20 cellular contexts compared by ENCODE assay signal in genomic region chr2:110768591-110768990, GRCh38. TPM values are rescaled to one million over a fixed set of nuclear protein-coding genes. Genes with fewer than 3 reads are reported as not detected.
A peak's percentile ranks its signal among the peaks of the same experiment; 100 is the strongest.
DNase-seq lines count a peak whose midpoint lies in the region; ATAC-seq, FAIRE-seq and TF ChIP-seq lines count a peak whose summit lies in the region.
"Had no signal": no experiment of that assay in that cellular context is flagged by ENCODE, and none has a peak within 500 bp of the region (broad histone marks: within the 10 kb centered on the region; RNA-seq: fewer than 3 reads in every experiment).

No MANE protein-coding gene starts in this region.

- 0 out of 2 replicates have a peak, but pooled peaks have one; percentile 6 for TF ChIP-seq CTCF in HepG2 (CRISPR knock-in tag; IDR thresholded peaks at IDR 0.05)
- TF ChIP-seq CTCF in right lobe of liver (IDR thresholded peaks at IDR 0.05), result no peak
- no peak for TF ChIP-seq CTCF in H1 (IDR thresholded peaks at IDR 0.05; ENCODE audit: control extremely low read depth in 1 of 3, insufficient read depth in 1 of 3, low read depth in 1 of 3, low read length in 3 of 3)

- no peaks in the 10 kb centered on the region for H3K36me3 ChIP-seq in HepG2 (replicated peaks in 1 of 2; ENCODE audit: control insufficient read depth in 1 of 2, insufficient read depth in 2 of 2, low read length in 2 of 2)
- no peaks in the 10 kb centered on the region for H3K36me3 ChIP-seq in right lobe of liver
- no peaks in the 10 kb centered on the region; a peak in 1 of 8 replicates for H3K36me3 ChIP-seq in H1 (ENCODE audit: control insufficient read depth in 2 of 4, insufficient read depth in 4 of 4, low read length in 3 of 4)
- H3K36me3 ChIP-seq: BLaER1 treated with 17β-estradiol and CSF1 and Interleukin-3, amounts not matched to agents 10 nM and 100 nM had no signal

- H4K8ac ChIP-seq in H1 (ENCODE audit: extremely low read depth, insufficient read depth, low read length), result no peak overlapping the region

- H3K79me1 ChIP-seq in H1 (ENCODE audit: low read depth, low read length), result no peaks in the 10 kb centered on the region; the same call in 1 of the 2 replicates

- TF ChIP-seq POLR2A in HepG2 (IDR thresholded peaks at IDR 0.05; ENCODE audit: insufficient read depth in 1 of 2, low read depth in 2 of 2, low read length in 2 of 2), result no peak
- no peak for TF ChIP-seq POLR2A in right lobe of liver (IDR thresholded peaks at IDR 0.05)
- TF ChIP-seq POLR2A in H1 (IDR thresholded peaks at IDR 0.05; ENCODE audit: control extremely low read depth in 1 of 2, low read depth in 2 of 2, low read length in 2 of 2), result no peak

- POLR2A ChIA-PET in HepG2 (lab: Yijun Ruan, JAX) (no interaction called here), H1 (lab: Charles Lee; ENCODE audit: partially characterized antibody) (interaction anchor here (1.0 to 1.8 kb wide), 2 partner anchors 79 to 91 kb away, joined by 3 to 4 read pairs; partner anchors contain the start of gene BUB1)

- H2AK5ac ChIP-seq in H1 (ENCODE audit: low read depth, low read length), result no peak overlapping the region

- H3K27ac ChIP-seq in HepG2 (ENCODE audit: extremely low read length, insufficient read depth, low read length) (no peak overlapping the region), right lobe of liver (no peak overlapping the region), H1 (ENCODE audit: low read depth, low read length) (no peak overlapping the region)
- H3K27ac ChIP-seq: BLaER1 treated with 17β-estradiol and CSF1 and Interleukin-3, amounts not matched to agents 10 nM and 100 nM had no signal

- no peak overlapping the region for H3K56ac ChIP-seq in H1 (replicated peaks; ENCODE audit: insufficient read length, low read depth, low read length)

- TF ChIP-seq EP300 in HepG2 (IDR thresholded peaks at IDR 0.05; ENCODE audit: low read depth in 2 of 2, low read length in 2 of 2), result peak; percentile 31 to 85; a peak in 2 of 4 replicates
- TF ChIP-seq EP300 in HepG2 (CRISPR knock-in tag; IDR thresholded peaks at IDR 0.05; ENCODE audit: borderline replicate concordance), result 0 out of 2 replicates have a peak, but pooled peaks have one; percentile 18
- TF ChIP-seq EP300 in H1 (IDR thresholded peaks at IDR 0.05; ENCODE audit: borderline replicate concordance in 1 of 2, low read depth in 2 of 2, low read length in 2 of 2), result no peak

- H2AFZ ChIP-seq in HepG2 (ENCODE audit: low read length) (no peak overlapping the region), H1 (ENCODE audit: low read length) (no peak overlapping the region)

- no peak overlapping the region for H4K5ac ChIP-seq in H1 (ENCODE audit: insufficient read length, low read depth, low read length)

- H4K91ac ChIP-seq in H1 (replicated peaks; ENCODE audit: insufficient read length, low read length), result no peak overlapping the region

- no peak overlapping the region for H2BK5ac ChIP-seq in H1 (ENCODE audit: low read depth, low read length)

- peaks cover 5% of the 10 kb centered on the region for H3K23me2 ChIP-seq in H1 (ENCODE audit: low read depth, low read length)

- H3K9me3 ChIP-seq in HepG2 (ENCODE audit: low read length) (no peaks in the 10 kb centered on the region), right lobe of liver (no peaks in the 10 kb centered on the region), H1 (ENCODE audit: insufficient read depth in 2 of 2, low read depth in 1 of 2, low read length in 1 of 2) (no peaks in the 10 kb centered on the region)

- peak overlapping the region; percentile 14; the same call in 1 of the 2 replicates for H3K4me2 ChIP-seq in HepG2 (ENCODE audit: low read depth, low read length)
- peak overlapping the region; percentile 32 to 53 for H3K4me2 ChIP-seq in H1 (ENCODE audit: insufficient read depth in 1 of 2, low read depth in 2 of 2, low read length in 2 of 2)
- H3K4me2 ChIP-seq: BLaER1 treated with 17β-estradiol and CSF1 and Interleukin-3, amounts not matched to agents 10 nM and 100 nM had no signal

- H3K4me1 ChIP-seq in HepG2 (ENCODE audit: insufficient read depth, low read length) (peaks cover 17% of the 10 kb centered on the region), right lobe of liver (peaks cover 0 to 4% (median 0%) of the 10 kb centered on the region in 4 donors), H1 (replicated peaks in 1 of 4; ENCODE audit: control insufficient read depth in 3 of 4, insufficient read depth in 4 of 4, low read length in 3 of 4) (peaks cover 16 to 43% (median 30%) of the 10 kb centered on the region in 4 experiments)
- H3K4me1 ChIP-seq: BLaER1 treated with 17β-estradiol and CSF1 and Interleukin-3, amounts not matched to agents 10 nM and 100 nM had no signal

- no peaks in the 10 kb centered on the region; the same call in 1 of the 2 replicates for H4K20me1 ChIP-seq in HepG2 (ENCODE audit: insufficient read depth, low read length)
- peaks cover 1 to 4% of the 10 kb centered on the region in 2 experiments for H4K20me1 ChIP-seq in H1 (replicated peaks in 1 of 2; ENCODE audit: control insufficient read depth in 1 of 2, insufficient read depth in 2 of 2, low read length in 2 of 2)
- H4K20me1 ChIP-seq: BLaER1 treated with 17β-estradiol and CSF1 and Interleukin-3, amounts not matched to agents 10 nM and 100 nM had no signal

- H2BK12ac ChIP-seq in H1 (ENCODE audit: low read depth, low read length), result no peak overlapping the region

- peaks cover 0 to 43% of the 10 kb centered on the region in 2 experiments; a peak in 3 of 5 replicates for H3K27me3 ChIP-seq in HepG2 (ENCODE audit: control insufficient read depth in 1 of 2, insufficient read depth in 2 of 2, low read length in 2 of 2)
- H3K27me3 ChIP-seq in right lobe of liver, result no peaks in the 10 kb centered on the region
- H3K27me3 ChIP-seq in H1 (replicated peaks in 1 of 4; ENCODE audit: control insufficient read depth in 3 of 4, extremely low read depth in 1 of 4, insufficient read depth in 3 of 4, low read length in 3 of 4), result no peaks in the 10 kb centered on the region
- H3K27me3 ChIP-seq: BLaER1 treated with 17β-estradiol and CSF1 and Interleukin-3, amounts not matched to agents 10 nM and 100 nM had no signal

- H3K79me2 ChIP-seq in HepG2 (ENCODE audit: insufficient read depth, low read length), result no peaks in the 10 kb centered on the region
- peaks cover 0 to 37% of the 10 kb centered on the region in 2 experiments; a peak in 2 of 4 replicates for H3K79me2 ChIP-seq in H1 (ENCODE audit: control insufficient read depth in 1 of 2, insufficient read depth in 2 of 2, low read length in 2 of 2)

- BruUV-seq in HepG2 (replicated peaks; lab: Mats Ljungman, UMichigan), result no TSS peak

- H2BK120ac ChIP-seq in H1 (replicated peaks; ENCODE audit: low read depth, low read length), result no peak overlapping the region

- in situ Hi-C loops in HepG2 (cut with HindIII; ENCODE audit: extremely low pct_ligation_motif_present, low pct_unique_long_range_greater_than_20kb), result no loop called here

- no peak overlapping the region for H3K14ac ChIP-seq in H1 (ENCODE audit: insufficient read length)

- ATAC-seq in HepG2, result peak; percentile 86
- ATAC-seq in right lobe of liver, result no peak
- ATAC-seq: left lobe of liver had no signal

- no peak overlapping the region for H3K9ac ChIP-seq in HepG2 (ENCODE audit: insufficient read depth, low read depth, low read length)
- no peak overlapping the region; a peak in 1 of 7 replicates for H3K9ac ChIP-seq in H1 (replicated peaks in 1 of 4; ENCODE audit: extremely low read depth in 1 of 4, low read depth in 3 of 4, low read length in 3 of 4)
- H3K9ac ChIP-seq: BLaER1 treated with 17β-estradiol and CSF1 and Interleukin-3, amounts not matched to agents 10 nM and 100 nM had no signal

- H2BK15ac ChIP-seq in H1 (ENCODE audit: low read length), result no peak overlapping the region

- TF ChIP-seq RAD21 in HepG2 (CRISPR knock-in tag; IDR thresholded peaks at IDR 0.05) (no peak), H1 (IDR thresholded peaks at IDR 0.05 in 1 of 2, conservative IDR thresholded peaks at IDR 0.05 in 1 of 2; ENCODE audit: low read depth in 2 of 2, low read length in 2 of 2) (no peak)

- H3K23ac ChIP-seq in H1 (ENCODE audit: insufficient read length), result no peak overlapping the region

- H3K18ac ChIP-seq in H1 (ENCODE audit: extremely low read depth, low read length), result no peak overlapping the region; the same call in 1 of the 2 replicates

- peak; percentile 83 for DNase-seq in HepG2 (ENCODE audit: low spot score)
- DNase-seq in right lobe of liver, result no peak
- peak; percentile 75 for DNase-seq in NCI-H345 (lab: John Stamatoyannopoulos, UW)
- DNase-seq in H1 (ENCODE audit: low read depth in 1 of 2, low spot score in 2 of 2), result no peak
- DNase-seq in activated CD8-positive, alpha-beta memory T cell treated with anti-CD3 and anti-CD28 coated beads, Interleukin-2, amount 50 U/mL, for 4 hours, result no peak
- DNase-seq in kidney glomerular epithelial cell (lab: John Stamatoyannopoulos, UW), result no peak
- no peak for DNase-seq in activated gamma-delta T cell (lab: John Stamatoyannopoulos, UW)
- DNase-seq in GOT3 (lab: John Stamatoyannopoulos, UW), result no peak
- DNase-seq: activated CD4-positive, alpha-beta T cell treated with anti-CD3 and anti-CD28 coated beads, Interleukin-2, amount 50 U/mL, for 4 hours; activated naive CD4-positive, alpha-beta T cell treated with anti-CD3 and anti-CD28 coated beads for 36 hours; anterior cingulate cortex; erythroblast; MM.1S; NCI-H226; nephron progenitor cell; SIG-M5 had no signal

- H3K4me3 ChIP-seq in HepG2 (replicated peaks in 1 of 3; ENCODE audit: insufficient read depth in 1 of 3, low read depth in 2 of 3, low read length in 3 of 3), result no peak overlapping the region
- no peak overlapping the region for H3K4me3 ChIP-seq in right lobe of liver
- H3K4me3 ChIP-seq in H1 (ENCODE audit: extremely low read depth in 1 of 4, insufficient read depth in 2 of 4, low read depth in 3 of 4, low read length in 4 of 4), result peak overlapping the region in 1 of 4 experiments; percentile 13; a peak in 1 of 8 replicates
- H3K4me3 ChIP-seq: BLaER1 treated with 17β-estradiol and CSF1 and Interleukin-3, amounts not matched to agents 10 nM and 100 nM had no signal

- FAIRE-seq in HepG2 (lab: Jason Lieb, UNC) (peak; percentile 81), H1 (lab: Jason Lieb, UNC) (peak; percentile 69)
- FAIRE-seq: frontal cortex, GM12891 had no signal

- CTCF ChIA-PET in HepG2 (lab: Yijun Ruan, JAX; ENCODE audit: low intra/inter-chr PET ratio, low total read pairs), result no interaction called here
- CTCF ChIA-PET in H1 (lab: Charles Lee; ENCODE audit: partially characterized antibody), result interaction anchor here (0.7 to 4.1 kb wide), 5 partner anchors 13 to 45 kb away, joined by 3 to 28 read pairs (median 4); no protein-coding TSS in a partner anchor

- WGBS in HepG2 (ENCODE audit: low lambda C conversion rate), result under 1% methylated on average over 10 of the region's 10 CpGs
- 29% methylated on average over 9 of the region's 10 CpGs for WGBS in right lobe of liver (ENCODE audit: insufficient coverage, low coverage, low lambda C conversion rate, missing lambda C conversion rate)
- WGBS in H1 (ENCODE audit: extremely low coverage in 1 of 2, insufficient coverage in 1 of 2, insufficient read length in 1 of 2, insufficient replicate concordance in 2 of 2, low coverage in 1 of 2, low lambda C conversion rate in 2 of 2, missing lambda C conversion rate in 1 of 2), 2 experiments, result 34% methylated on average over 10 of the region's 10 CpGs; no CpG with 5 or more reads in 1 of the 2 experiments

- H2BK20ac ChIP-seq in H1 (ENCODE audit: low read length), result no peak overlapping the region

- H3K4ac ChIP-seq in H1 (replicated peaks; ENCODE audit: insufficient read length, low read depth, low read length), result no peak overlapping the region

- intact Hi-C loops in HepG2 (cut with micrococcal nuclease; ENCODE audit: unreplicated experiment) (no loop called here), right lobe of liver (cut with DNase I) (no loop called here)

RNA-seq across cellular contexts. Expression of gene ACOXL, which starts 36.2 kb away (rescaled TPM):
- not detected in 2 replicates for total RNA-seq in HepG2 (2016; rRNA removed; fragmentation: Illumina TruSeq; extraction: Trizol)
- not detected in 2 replicates for total RNA-seq in HepG2 (2016; cell fraction: cytosol; rRNA removed; fragmentation: Illumina TruSeq; extraction: Trizol; ENCODE audit: low read depth)
- total RNA-seq in HepG2 (2016; cell fraction: insoluble cytoplasmic fraction; rRNA removed; fragmentation: Illumina TruSeq; extraction: Trizol), result not detected in 2 replicates
- total RNA-seq in HepG2 (2016; cell fraction: membrane; rRNA removed; fragmentation: Illumina TruSeq; extraction: Trizol), result not detected in 2 replicates
- not detected in 2 replicates for total RNA-seq in HepG2 (2016; cell fraction: nucleus; rRNA removed; fragmentation: Illumina TruSeq; extraction: Trizol)
- not detected in 2 replicates for polyA plus RNA-seq in HepG2 (2011; rRNA removed)
- polyA plus RNA-seq in HepG2 (2011; cell fraction: cytosol; rRNA removed), result not detected in 2 replicates
- polyA plus RNA-seq in HepG2 (2011; cell fraction: nucleus; rRNA removed), result not detected in 2 replicates
- polyA plus RNA-seq in HepG2 (2012), result 0.11 TPM in 1 of 2 replicates, not detected in the other
- polyA plus RNA-seq in HepG2 (2016; cell fraction: cytosol; fragmentation: Illumina TruSeq; extraction: Trizol; ENCODE audit: low read depth), result not detected in 2 replicates
- not detected in 2 replicates for polyA plus RNA-seq in HepG2 (2016; cell fraction: insoluble cytoplasmic fraction; fragmentation: Illumina TruSeq; extraction: Trizol; ENCODE audit: low read depth)
- polyA plus RNA-seq in HepG2 (2016; cell fraction: membrane; fragmentation: Illumina TruSeq; extraction: Trizol; ENCODE audit: low read depth), result not detected in 2 replicates
- polyA plus RNA-seq in HepG2 (2016; cell fraction: nucleus; fragmentation: Illumina TruSeq; extraction: Trizol; ENCODE audit: insufficient read depth, low read depth), result not detected in 2 replicates
- not detected in 2 replicates for polyA minus RNA-seq in HepG2 (2011; rRNA and poly(A)+ RNA removed; ENCODE audit: low replicate concordance)
- polyA minus RNA-seq in HepG2 (2011; cell fraction: cytosol; rRNA and poly(A)+ RNA removed), result not detected in 2 replicates
- polyA minus RNA-seq in HepG2 (2011; cell fraction: nucleus; rRNA and poly(A)+ RNA removed), result not detected in 2 replicates
- not detected for total RNA-seq in right lobe of liver
- 20.6 and 20.8 TPM in 2 replicates for total RNA-seq in H1 (2021; fragmentation: NEBNext Ultra II Directional; extraction: Animal tissue kit (Norgen Biotek cat#: 25700))
- polyA plus RNA-seq in H1 (2011; rRNA removed), result 11.4 and 13.6 TPM in 2 replicates
- polyA plus RNA-seq in H1 (2011; cell fraction: cytosol; rRNA removed), result 18.2 TPM
- 17.3 TPM for polyA plus RNA-seq in H1 (2011; cell fraction: nucleus; rRNA removed)
- polyA plus RNA-seq in H1 (2012, experiment 1 of 2), result 16.1 to 22.6 TPM (median 18.9 TPM) in 4 replicates
- polyA plus RNA-seq in H1 (2012, experiment 2 of 2), result 8.3 TPM
- 4.6 TPM for polyA plus RNA-seq in H1 (2013, experiment 1 of 2)
- 4.5 TPM for polyA plus RNA-seq in H1 (2013, experiment 2 of 2)
- 20.9 and 23.8 TPM in 2 replicates for polyA minus RNA-seq in H1 (2011; rRNA and poly(A)+ RNA removed)
- polyA minus RNA-seq in H1 (2011; cell fraction: cytosol; rRNA and poly(A)+ RNA removed), result 9.3 TPM
- polyA minus RNA-seq in H1 (2011; cell fraction: nucleus; rRNA and poly(A)+ RNA removed), result 54.1 TPM
- total RNA-seq: activated naive CD4-positive, alpha-beta T cell treated with anti-CD3 and anti-CD28 coated beads for 36 hours; frontal cortex; left lobe of liver had no signal

Comparison
In these comparisons a context has a peak if more than half of its experiments do, and no peak if none do; other contexts are left out.
1. DNase-seq: peak in HepG2 (single experiment) and NCI-H345 (single experiment); none in right lobe of liver (0 of 3), H1 (0 of 2), activated CD8-positive, alpha-beta memory T cell treated with anti-CD3 and anti-CD28 coated beads, Interleukin-2, amount 50 U/mL, for 4 hours (single experiment), kidney glomerular epithelial cell (single experiment), activated gamma-delta T cell (single experiment) and GOT3 (single experiment).
2. RNA of gene ACOXL, which starts 36.2 kb away (total RNA-seq): 20.6 to 20.8 TPM in H1; not detected in right lobe of liver and not detected in HepG2; every median in the first group is over 10 times any median in the second.
3. Of the 41 proteins assayed by ChIP-seq in both HepG2 and H1: peak only in HepG2: ASH2L, ATF2, CTCF, EP300, HDAC2, MAX and 2 more; only in H1: none; in both: none; in neither: 32; mixed calls (peak in some experiments, not most) for 1.